In the genomic region with DNA sequence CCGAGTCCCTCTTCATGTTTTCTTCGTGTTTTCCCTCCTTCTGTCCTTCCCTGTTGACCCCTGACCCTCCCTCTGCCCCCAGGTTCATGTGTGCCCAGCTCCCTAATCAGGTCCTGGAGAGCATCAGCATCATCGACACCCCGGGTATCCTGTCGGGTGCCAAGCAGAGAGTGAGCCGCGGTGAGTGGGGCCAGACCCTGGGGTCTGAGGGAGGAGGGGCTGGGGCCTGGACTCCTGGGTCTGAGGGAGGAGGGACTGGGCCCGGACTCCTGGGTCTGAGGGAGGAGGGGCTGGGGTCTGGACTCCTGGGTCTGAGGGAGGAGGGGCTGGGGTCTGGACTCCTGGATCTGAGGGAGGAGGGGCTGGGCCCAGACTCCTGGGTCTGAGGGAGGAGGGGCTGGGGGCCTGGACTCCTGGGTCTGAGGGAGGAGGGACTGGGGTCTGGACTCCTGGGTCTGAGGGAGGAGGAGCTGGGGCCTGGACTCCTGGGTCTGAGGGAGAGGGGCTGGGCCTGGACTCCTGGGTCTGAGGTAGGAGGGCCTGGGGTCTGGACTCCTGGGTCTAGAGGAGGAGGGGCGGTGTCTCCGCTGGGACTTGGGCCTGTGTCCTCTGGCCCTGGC, we compare ENCODE assay signal across 1 cellular context.
TF ChIP-seq lines count a peak whose summit lies in the region.
"Not testable (repeated sequence)": the region's sequence is repeated elsewhere in the genome, so short reads cannot be mapped to it uniquely, and the experiment has no call there.

No MANE protein-coding gene starts in this region.

TF ChIP-seq in K562, 482 proteins besides CTCF, POLR2A, EP300 and RAD21:
- not testable (repeated sequence) for TF ChIP-seq NR2C1 (IDR thresholded peaks at IDR 0.05)
- TF ChIP-seq NR2C1 (tag; IDR thresholded peaks at IDR 0.05) (0 out of 2 replicates have a peak, but pooled peaks have one; percentile 14), ZFX (CRISPR knock-in tag; IDR thresholded peaks at IDR 0.05) (0 out of 2 replicates have a peak, but pooled peaks have one; percentile 21)
